ENCODE assay signal across 8 cellular contexts in the genomic region with DNA sequence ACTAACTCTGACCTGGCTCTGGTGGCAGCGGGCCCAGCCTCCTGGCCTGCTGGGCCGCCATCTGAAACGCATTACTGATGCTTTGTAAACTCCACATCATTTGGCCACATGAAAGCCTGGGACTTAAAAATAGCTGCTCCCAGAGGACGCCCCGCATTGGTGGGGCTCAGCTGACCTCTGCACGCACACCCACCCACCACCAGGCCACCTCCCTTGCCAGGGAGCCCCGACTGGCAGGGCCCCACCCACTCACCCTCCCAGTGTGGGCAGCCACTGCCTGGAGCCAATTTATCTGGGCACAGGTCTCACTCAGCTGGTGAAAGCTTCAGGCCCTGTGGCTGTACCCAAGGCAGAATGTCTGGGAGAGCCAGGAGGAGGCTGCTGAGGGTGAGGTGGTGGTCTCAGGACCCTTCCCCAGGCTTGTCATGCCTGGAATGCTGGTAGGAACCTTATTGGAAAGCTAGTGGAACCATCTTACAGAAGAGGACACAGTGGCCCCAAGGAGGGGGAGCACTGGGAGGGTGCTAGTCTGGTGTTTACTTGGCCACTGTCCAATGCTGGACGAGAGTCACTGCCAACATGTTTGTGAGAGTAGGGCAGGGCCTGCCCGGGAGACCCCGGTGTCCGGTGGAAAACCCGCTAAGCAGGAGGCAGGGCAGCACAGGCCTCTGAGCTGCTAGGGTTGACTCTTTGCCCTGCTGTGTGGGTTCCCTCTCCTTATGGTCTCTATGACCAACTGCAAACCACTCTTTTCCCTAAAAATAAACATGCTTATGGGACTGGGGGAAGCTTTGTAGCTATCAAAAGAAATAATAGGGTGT. TPM values are rescaled to one million over a fixed set of nuclear protein-coding genes. Genes with fewer than 3 reads are reported as not detected.
DNase-seq lines count a peak whose midpoint lies in the region; ATAC-seq and TF ChIP-seq lines count a peak whose summit lies in the region.

No MANE protein-coding gene starts in this region.

- peak overlapping the region; percentile 40 to 69 (median 57) for H3K4me3 Mint-ChIP-seq in immature natural killer cell

- TF ChIP-seq CTCF in ascending aorta (IDR thresholded peaks at IDR 0.05) (no peak), thoracic aorta (IDR thresholded peaks at IDR 0.05) (no peak), GM10266 (IDR thresholded peaks at IDR 0.05; ENCODE audit: control insufficient read depth, insufficient read depth, low read depth, missing control alignments) (no peak)

- H3K9me3 Mint-ChIP-seq in immature natural killer cell: no peaks in the 10 kb centered on the region

- no peaks in the 10 kb centered on the region for H3K27me3 ChIP-seq in ascending aorta
- H3K27me3 ChIP-seq in thoracic aorta (replicated peaks; ENCODE audit: insufficient read depth): no peaks in the 10 kb centered on the region

- H3K4me3 ChIP-seq in ascending aorta (no peak overlapping the region), thoracic aorta (no peak overlapping the region)

- intact Hi-C loops in ascending aorta (cut with DNase I): loop anchor here (5.0 kb wide), 1 partner anchor 68 kb away; no protein-coding TSS in a partner anchor

- H3K36me3 ChIP-seq in ascending aorta (peaks cover 0 to 6% of the 10 kb centered on the region in 2 donors), thoracic aorta (no peaks in the 10 kb centered on the region)

- peaks cover 93 to 94% of the 10 kb centered on the region in 2 donors for H3K4me1 Mint-ChIP-seq in immature natural killer cell

- peaks cover 10 to 33% of the 10 kb centered on the region in 2 donors for H3K4me1 ChIP-seq in ascending aorta
- peaks cover 15 to 40% of the 10 kb centered on the region in 2 donors for H3K4me1 ChIP-seq in thoracic aorta (ENCODE audit: control insufficient read depth in 1 of 2, low read depth in 2 of 2)

- ATAC-seq in thoracic aorta (ENCODE audit: insufficient number of reproducible peaks, low FRiP score, low read depth) (peak; percentile 30), HG03521 (IDR thresholded peaks at IDR 0.05; ENCODE audit: unreplicated experiment) (no peak)

- H3K27me3 Mint-ChIP-seq in immature natural killer cell (ENCODE audit: low read depth in 3 of 3): peaks cover 2 to 14% (median 11%) of the 10 kb centered on the region in 3 donors

- DNase-seq in NCI-H2029 (lab: John Stamatoyannopoulos, UW) (peak; percentile 25), NCI-H2029 treated with DMSO at 0.1 percent for 48 hours (lab: John Stamatoyannopoulos, UW) (no peak), ascending aorta (ENCODE audit: low spot score in 2 of 2) (peak; percentile 49 to 82), immature natural killer cell (no peak), thoracic aorta (ENCODE audit: low spot score) (peak; percentile 31), GM10266 (ENCODE audit: extremely low spot score) (no peak), iPS-NIHi11 (ENCODE audit: low spot score) (no peak)

- peaks cover 0 to 6% (median 3%) of the 10 kb centered on the region in 3 donors for H3K36me3 Mint-ChIP-seq in immature natural killer cell

- H3K9me3 ChIP-seq in ascending aorta (no peaks in the 10 kb centered on the region), thoracic aorta (no peaks in the 10 kb centered on the region)

- peak overlapping the region; percentile 70 to 93 (median 88) for H3K27ac Mint-ChIP-seq in immature natural killer cell

- H3K27ac ChIP-seq in ascending aorta: peak overlapping the region; percentile 59 to 70
- H3K27ac ChIP-seq in thoracic aorta: peak overlapping the region in 1 of 2 donors; percentile 54

RNA-seq across cellular contexts. Expression of a gene that starts 10.9 kb away (rescaled TPM):
- total RNA-seq in ascending aorta: 12.1 TPM
- polyA plus RNA-seq in immature natural killer cell: 10 to 100 TPM; 14.9 to 50.9 (median 38.2) TPM
- 1 to 10 TPM in 1 of 2 donors, under 1 TPM in 1; 0.54 to 2.1 TPM for total RNA-seq in thoracic aorta

RNA-seq across cellular contexts. Expression of a gene that starts 51.3 kb away (rescaled TPM):
- total RNA-seq in ascending aorta (144 TPM), thoracic aorta (100 to 1,000 TPM; 206 to 236 TPM)
- polyA plus RNA-seq in immature natural killer cell: 1,000 to 10,000 TPM in 2 of 3 donors, 100 to 1,000 TPM in 1; 955 to 1,349 (median 1,131) TPM

Comparison
In these comparisons a context has a peak if more than half of its experiments do, and no peak if none do; other contexts are left out.
1. DNase-seq: peak in NCI-H2029 (single experiment), ascending aorta (2 of 2) and thoracic aorta (single experiment); none in NCI-H2029 treated with DMSO at 0.1 percent for 48 hours (single experiment), immature natural killer cell (0 of 3), GM10266 (single experiment) and iPS-NIHi11 (single experiment).